In genomic region chr9:136881691-136882108, GRCh38 we compare ENCODE assay signal across 8 cellular contexts. TPM values are rescaled to one million over a fixed set of nuclear protein-coding genes. Genes with fewer than 3 reads are reported as not detected.
DNase-seq lines count a peak whose midpoint lies in the region; ATAC-seq and TF ChIP-seq lines count a peak whose summit lies in the region.

No MANE protein-coding gene starts in this region.

- no peaks in the 10 kb centered on the region for H3K36me3 ChIP-seq in Caco-2 (ENCODE audit: control insufficient read depth, insufficient read depth, low read length)
- no peaks in the 10 kb centered on the region for H3K36me3 ChIP-seq in liver (ENCODE audit: control insufficient read depth in 4 of 4, insufficient read depth in 3 of 4, low read depth in 1 of 4, low read length in 3 of 4)
- H3K36me3 ChIP-seq in stomach smooth muscle (ENCODE audit: control insufficient read depth in 2 of 2, insufficient read depth in 2 of 2, low read length in 2 of 2) = no peaks in the 10 kb centered on the region

- H3K4me1 ChIP-seq in Caco-2 (peaks cover 24% of the 10 kb centered on the region), liver (ENCODE audit: control insufficient read depth in 4 of 4, insufficient read depth in 4 of 4, low read length in 3 of 4) (peaks cover 8 to 28% (median 16%) of the 10 kb centered on the region in 4 donors), stomach smooth muscle (ENCODE audit: control insufficient read depth, insufficient read depth, low read length) (peaks cover 24% of the 10 kb centered on the region)

- H3K27me3 ChIP-seq in Caco-2 (replicated peaks; ENCODE audit: control insufficient read depth, insufficient read depth, low read length) (no peaks in the 10 kb centered on the region), liver (ENCODE audit: control insufficient read depth in 4 of 4, insufficient read depth in 4 of 4, low read length in 3 of 4) (no peaks in the 10 kb centered on the region), stomach smooth muscle (ENCODE audit: control insufficient read depth in 1 of 2, insufficient read depth in 2 of 2, low read length in 2 of 2) (no peaks in the 10 kb centered on the region)

- no TSS peak for BruUV-seq in Caco-2 (replicated peaks; lab: Mats Ljungman, UMichigan)

- no peak for TF ChIP-seq CTCF in Caco-2 (IDR thresholded peaks at IDR 0.05; ENCODE audit: insufficient read depth in 1 of 2, low read depth in 1 of 2, low read length in 1 of 2, severe bottlenecking in 1 of 2, unreplicated experiment in 1 of 2)
- no peak for TF ChIP-seq CTCF in liver (IDR thresholded peaks at IDR 0.05; ENCODE audit: low read depth, low read length, missing input control)
- no peak for TF ChIP-seq CTCF in mesothelial cell of epicardium (IDR thresholded peaks at IDR 0.05; ENCODE audit: unreplicated experiment)

- DNase-seq in Caco-2 = peak; percentile 27 to 61
- DNase-seq in activated T-cell treated with anti-CD3 and anti-CD28 coated beads, Interleukin-2, amount 50 U/mL, for 24 hours = peak; percentile 76
- no peak for DNase-seq in effector CD8-positive, alpha-beta T cell (lab: John Stamatoyannopoulos, UW)
- no peak for DNase-seq in DMS153 treated with DMSO at 0.1 percent for 48 hours (lab: John Stamatoyannopoulos, UW; ENCODE audit: unreplicated experiment)
- DNase-seq in mesothelial cell of epicardium (ENCODE audit: low spot score in 2 of 2, unreplicated experiment in 2 of 2) = no peak

- H3K4me1 Mint-ChIP-seq in Caco-2 (ENCODE audit: low read depth, unreplicated experiment) (no peaks in the 10 kb centered on the region), mesothelial cell of epicardium (no peaks in the 10 kb centered on the region)
- peaks cover 45% of the 10 kb centered on the region for H3K4me1 Mint-ChIP-seq in activated T-cell treated with anti-CD3 and anti-CD28 coated beads, Interleukin-2, amount 50 U/mL, for 24 hours (ENCODE audit: low read depth)

- H3K9me3 ChIP-seq in Caco-2 (no peaks in the 10 kb centered on the region), liver (ENCODE audit: control insufficient read depth in 4 of 4, low read length in 3 of 4) (no peaks in the 10 kb centered on the region), stomach smooth muscle (ENCODE audit: control insufficient read depth in 2 of 2, low read length in 2 of 2) (no peaks in the 10 kb centered on the region)

- POLR2A ChIA-PET in Caco-2 (lab: Charles Lee) = interaction anchor here (1.4 kb wide), 1 partner anchor 16 kb away, joined by 5 read pairs; the partner anchor contains the start of gene EDF1

- no peaks in the 10 kb centered on the region for H3K27me3 Mint-ChIP-seq in Caco-2 (ENCODE audit: insufficient read depth, unreplicated experiment)
- H3K27me3 Mint-ChIP-seq in activated T-cell treated with anti-CD3 and anti-CD28 coated beads, Interleukin-2, amount 50 U/mL, for 24 hours = no peaks in the 10 kb centered on the region
- H3K27me3 Mint-ChIP-seq in mesothelial cell of epicardium (ENCODE audit: low read depth) = peaks cover 6% of the 10 kb centered on the region

- H3K9ac ChIP-seq in liver (ENCODE audit: low read depth in 1 of 2, low read length in 2 of 2) (no peak overlapping the region), stomach smooth muscle (ENCODE audit: low read length in 2 of 2) (peak overlapping the region in 1 of 2 donors; percentile 36)

- WGBS in liver = 27% methylated on average over 9 of the region's 9 CpGs

- H3K4me3 ChIP-seq in Caco-2 (ENCODE audit: low read depth, low read length) (no peak overlapping the region), liver (ENCODE audit: low read depth in 1 of 3, low read length in 3 of 3) (no peak overlapping the region), stomach smooth muscle (ENCODE audit: low read length in 2 of 2) (peak overlapping the region in 1 of 2 donors; percentile 44)

- H3K27ac Mint-ChIP-seq in Caco-2 (ENCODE audit: unreplicated experiment) (peak overlapping the region; percentile 11), mesothelial cell of epicardium (no peak overlapping the region)
- peak overlapping the region; percentile 91 for H3K27ac Mint-ChIP-seq in activated T-cell treated with anti-CD3 and anti-CD28 coated beads, Interleukin-2, amount 50 U/mL, for 24 hours

- H3K27ac ChIP-seq in liver (ENCODE audit: low read depth in 1 of 2, low read length in 2 of 2) = peak overlapping the region; percentile 48 to 83
- peak overlapping the region; percentile 18 for H3K27ac ChIP-seq in stomach smooth muscle (ENCODE audit: low read length)

- H3K9me3 Mint-ChIP-seq in Caco-2 (ENCODE audit: unreplicated experiment) = peaks cover 2% of the 10 kb centered on the region
- H3K9me3 Mint-ChIP-seq in activated T-cell treated with anti-CD3 and anti-CD28 coated beads, Interleukin-2, amount 50 U/mL, for 24 hours = no peaks in the 10 kb centered on the region
- H3K9me3 Mint-ChIP-seq in mesothelial cell of epicardium = no peaks in the 10 kb centered on the region

- CTCF ChIA-PET in Caco-2 (lab: Charles Lee) = interaction anchor here (2.0 kb wide), 1 partner anchor 165 kb away, joined by 4 read pairs; the partner anchor contains the start of gene NPDC1

- intact Hi-C loops in Caco-2 (cut with micrococcal nuclease; ENCODE audit: unreplicated experiment) = no loop called here

- H3K4me3 Mint-ChIP-seq in Caco-2 (ENCODE audit: unreplicated experiment) (peak overlapping the region; percentile 13), mesothelial cell of epicardium (no peak overlapping the region)
- H3K4me3 Mint-ChIP-seq in activated T-cell treated with anti-CD3 and anti-CD28 coated beads, Interleukin-2, amount 50 U/mL, for 24 hours = peak overlapping the region; percentile 75

- TF ChIP-seq RAD21 in liver (IDR thresholded peaks at IDR 0.05) = no peak

- peak; percentile 41 for ATAC-seq in HG03460 (IDR thresholded peaks at IDR 0.05; ENCODE audit: unreplicated experiment)

- H3K36me3 Mint-ChIP-seq in Caco-2 (ENCODE audit: insufficient read depth, unreplicated experiment) (no peaks in the 10 kb centered on the region), mesothelial cell of epicardium (no peaks in the 10 kb centered on the region)
- H3K36me3 Mint-ChIP-seq in activated T-cell treated with anti-CD3 and anti-CD28 coated beads, Interleukin-2, amount 50 U/mL, for 24 hours (ENCODE audit: low read depth) = peaks cover 22% of the 10 kb centered on the region

TF ChIP-seq in liver, 16 proteins besides CTCF, POLR2A, EP300 and RAD21:
- TF ChIP-seq FOXA1 (IDR thresholded peaks at IDR 0.05) (no peak), MAX (IDR thresholded peaks at IDR 0.05) (no peak), RXRA (IDR thresholded peaks at IDR 0.05) (no peak), SP1 (IDR thresholded peaks at IDR 0.05) (peak; percentile 44)
TF ChIP-seq in liver: peak in this region for 1.

RNA-seq across cellular contexts. Expression of gene TRAF2, which starts 4.6 kb away (rescaled TPM):
- 41.7 and 50.0 TPM in 2 replicates for total RNA-seq in Caco-2 (2022)
- 10 to 100 TPM in 1 of 2 donors, 1 to 10 TPM in 1; 7.5 to 14.9 TPM for total RNA-seq in liver
- 1 to 10 TPM; 4.7 to 6.1 TPM for polyA plus RNA-seq in liver
- 16.0 to 18.1 TPM (median 17.4 TPM) in 3 replicates for total RNA-seq in mesothelial cell of epicardium

RNA-seq across cellular contexts. Expression of gene EDF1, which starts 15.6 kb away (rescaled TPM):
- total RNA-seq in Caco-2 (2022) = 429 and 476 TPM in 2 replicates
- 100 to 1,000 TPM; 123 to 248 TPM for total RNA-seq in liver
- 100 to 1,000 TPM; 289 to 513 TPM for polyA plus RNA-seq in liver
- 275 to 294 TPM (median 275 TPM) in 3 replicates for total RNA-seq in mesothelial cell of epicardium

RNA-seq across cellular contexts. Expression of gene MAMDC4, which starts 29.6 kb away (rescaled TPM):
- total RNA-seq in Caco-2 (2022) (8.8 and 10.8 TPM in 2 replicates), liver (1 to 10 TPM; 4.0 to 8.1 TPM), mesothelial cell of epicardium (20.1 to 22.6 TPM (median 20.3 TPM) in 3 replicates)
- 1 to 10 TPM; 2.4 to 3.9 TPM for polyA plus RNA-seq in liver

RNA-seq across cellular contexts. Expression of gene PHPT1, which starts 32.5 kb away (rescaled TPM):
- total RNA-seq in Caco-2 (2022) (103 and 105 TPM in 2 replicates), liver (10 to 100 TPM; 23.2 to 40.4 TPM), mesothelial cell of epicardium (159 to 168 TPM (median 168 TPM) in 3 replicates)
- polyA plus RNA-seq in liver = 10 to 100 TPM; 44.2 to 83.1 TPM

RNA-seq across cellular contexts. Expression of gene AJM1, which starts 39.4 kb away (rescaled TPM):
- total RNA-seq in Caco-2 (2022) (3.6 and 4.2 TPM in 2 replicates), liver (1 to 10 TPM in 1 of 2 donors, under 1 TPM in 1; 0.56 to 2.3 TPM), mesothelial cell of epicardium (3.1 to 3.8 TPM (median 3.6 TPM) in 3 replicates)
- 1 to 10 TPM in 1 of 2 donors, under 1 TPM in 1; 0.61 to 1.0 TPM for polyA plus RNA-seq in liver

Comparison
In these comparisons a context has a peak if more than half of its experiments do, and no peak if none do; other contexts are left out.
1. DNase-seq: peak in Caco-2 (2 of 2) and activated T-cell treated with anti-CD3 and anti-CD28 coated beads, Interleukin-2, amount 50 U/mL, for 24 hours (single experiment); none in effector CD8-positive, alpha-beta T cell (single experiment), DMS153 treated with DMSO at 0.1 percent for 48 hours (single experiment) and mesothelial cell of epicardium (0 of 2).